ENCODE assay signal across 20 cellular contexts in the genomic region with DNA sequence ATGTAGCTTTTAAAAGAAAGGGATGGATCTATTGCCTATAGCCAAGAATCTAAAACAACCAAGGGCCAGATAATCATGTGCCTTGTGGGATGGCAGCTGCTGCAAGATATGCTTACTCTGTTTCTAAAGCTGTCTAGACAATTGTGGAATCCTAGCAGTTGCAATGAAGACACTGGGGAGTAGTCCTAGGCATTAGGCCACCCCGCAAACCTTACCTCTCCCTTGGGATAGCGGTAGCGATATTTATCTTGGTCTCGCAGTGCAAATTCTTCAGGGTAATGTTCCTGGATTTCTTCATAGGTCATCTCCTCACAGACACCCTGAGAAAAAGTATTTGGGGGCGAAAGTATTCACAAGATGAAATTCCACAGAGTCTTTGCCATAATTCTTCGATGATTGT. TPM values are rescaled to one million over a fixed set of nuclear protein-coding genes. Genes with fewer than 3 reads are reported as not detected.
"Had no signal": no experiment of that assay in that cellular context is flagged by ENCODE, and none has a peak within 500 bp of the region (broad histone marks: within the 10 kb centered on the region; RNA-seq: fewer than 3 reads in every experiment).

No MANE protein-coding gene starts in this region.

- H3K27ac ChIP-seq: SJSA1, SK-N-MC had no signal

- H3K27me3 ChIP-seq: MG63, SJSA1 had no signal

- DNase-seq: IMR-90, Karpas-422, KG1, MG63, NCI-H1092 treated with DMSO at 0.1 percent for 48 hours, NCI-H1436, NCI-H187, NCI-H2029, NCI-H2081 treated with DMSO at 0.1 percent for 48 hours, NCI-H2171, NCI-H226, NCI-H446 treated with DMSO at 0.1 percent for 48 hours, NCI-H510A treated with DMSO at 0.1 percent for 48 hours, NCI-H526, Right ventricle myocardium superior, RPMI8226, SIG-M5 had no signal

- H3K36me3 ChIP-seq: MG63, SJSA1 had no signal

- H3K9me3 ChIP-seq: MG63, SJSA1 had no signal

- H3K4me1 ChIP-seq: SJSA1 had no signal

- ATAC-seq: HepG2 had no signal

- H3K4me3 ChIP-seq: MG63, SJSA1, SK-N-MC had no signal

RNA-seq across cellular contexts. Expression of a gene that starts 48.8 kb away (rescaled TPM):
- total RNA-seq: SJSA1 had no signal
